In genomic region chr11:10273738-10274137, GRCh38 we compare ENCODE assay signal across 17 cellular contexts.
"Had no signal": no experiment of that assay in that cellular context is flagged by ENCODE, and none has a peak within 500 bp of the region (broad histone marks: within the 10 kb centered on the region; RNA-seq: fewer than 3 reads in every experiment).

No MANE protein-coding gene starts in this region.

- ATAC-seq: activated CD8-positive, alpha-beta memory T cell treated with anti-CD3 and anti-CD28 coated beads, Interleukin-2, amount 10 ng/mL, durations not matched to agents 7 days and 5 days; esophagus mucosa; naive thymus-derived CD8-positive, alpha-beta T cell had no signal

- H3K4me3 Mint-ChIP-seq: activated CD8-positive, alpha-beta memory T cell treated with anti-CD3 and anti-CD28 coated beads, Interleukin-2, amount 10 ng/mL, durations not matched to agents 7 days and 5 days; naive thymus-derived CD8-positive, alpha-beta T cell had no signal

- H3K27me3 Mint-ChIP-seq: naive thymus-derived CD8-positive, alpha-beta T cell had no signal

- H3K4me3 ChIP-seq: colonic mucosa, left ventricle myocardium inferior, upper lobe of left lung had no signal

- H3K27ac Mint-ChIP-seq: activated CD8-positive, alpha-beta memory T cell treated with anti-CD3 and anti-CD28 coated beads, Interleukin-2, amount 10 ng/mL, durations not matched to agents 7 days and 5 days had no signal

- H3K36me3 Mint-ChIP-seq: activated CD8-positive, alpha-beta memory T cell treated with anti-CD3 and anti-CD28 coated beads, Interleukin-2, amount 10 ng/mL, durations not matched to agents 7 days and 5 days had no signal

- H3K27ac ChIP-seq: colonic mucosa, left ventricle myocardium inferior, neutrophil, parathyroid adenoma, upper lobe of left lung had no signal

- H3K9ac ChIP-seq: parathyroid adenoma had no signal

- H3K36me3 ChIP-seq: colonic mucosa, left ventricle myocardium inferior, neutrophil, upper lobe of left lung had no signal

- H3K4me1 ChIP-seq: colonic mucosa, parathyroid adenoma had no signal

- DNase-seq: activated CD4-positive, alpha-beta T cell treated with anti-CD3 and anti-CD28 coated beads for 1 hour; activated CD4-positive, alpha-beta T cell treated with anti-CD3 and anti-CD28 coated beads, Interleukin-2, amount 50 U/mL, for 4 hours; activated CD8-positive, alpha-beta memory T cell treated with anti-CD3 and anti-CD28 coated beads, Interleukin-2, amount 10 ng/mL, durations not matched to agents 7 days and 5 days; activated naive CD4-positive, alpha-beta T cell treated with anti-CD3 and anti-CD28 coated beads, Interleukin-2, amount 50 U/mL, for 16 hours; activated T-cell treated with anti-CD3 and anti-CD28 coated beads, Interleukin-2, amount 50 U/mL, for 1 hour; amniotic stem cell; central memory CD4-positive, alpha-beta T cell; colonic mucosa; hippocampal formation; left ventricle myocardium inferior; naive thymus-derived CD8-positive, alpha-beta T cell; stimulated activated naive CD4-positive, alpha-beta T cell treated with Interleukin-2 at 50 U/mL for 16 hours; T1000; upper lobe of left lung had no signal

- H2AFZ ChIP-seq: parathyroid adenoma had no signal

- H3K9me3 ChIP-seq: colonic mucosa, left ventricle myocardium inferior, neutrophil, upper lobe of left lung had no signal

- H3K27me3 ChIP-seq: colonic mucosa, neutrophil, upper lobe of left lung had no signal

- H3K9me3 Mint-ChIP-seq: naive thymus-derived CD8-positive, alpha-beta T cell had no signal
